In the genomic region with DNA sequence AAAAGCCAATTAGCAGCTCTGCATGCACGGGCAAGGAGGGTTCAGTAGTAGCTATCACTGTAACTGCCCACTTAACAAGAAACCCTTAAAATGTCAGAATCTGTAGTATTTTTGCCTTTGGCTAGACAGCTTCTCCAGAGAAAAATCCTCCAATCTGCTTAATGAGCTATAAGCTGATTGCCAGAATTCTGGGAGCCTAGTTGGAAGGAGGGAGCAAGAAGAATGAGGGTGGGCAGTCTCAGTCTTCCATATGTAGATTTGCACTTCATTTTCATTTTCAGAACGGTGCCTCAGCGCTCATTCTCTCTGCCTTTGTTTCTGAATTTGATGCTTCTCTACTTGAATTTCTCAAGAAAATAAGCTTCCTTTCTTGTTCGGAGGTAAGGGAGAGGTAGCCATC, we compare ENCODE assay signal across 19 cellular contexts.
"Had no signal": no experiment of that assay in that cellular context is flagged by ENCODE, and none has a peak within 500 bp of the region (broad histone marks: within the 10 kb centered on the region; RNA-seq: fewer than 3 reads in every experiment).

No MANE protein-coding gene starts in this region.

- H3K4me1 Mint-ChIP-seq: neural progenitor cell had no signal

- H3K9me3 Mint-ChIP-seq: activated naive CD4-positive, alpha-beta T cell treated with anti-CD3 and anti-CD28 coated beads for 36 hours; activated T-helper 2 cell treated with anti-CD3 and anti-CD28 coated beads, Interferon-gamma antibody, Interleukin-2, Interleukin-4, amounts not matched to agents 10 μg/mL and 5 μg/mL and 100 μg/mL, durations not matched to agents 14 hours and 24 hours and 36 hours; naive thymus-derived CD4-positive, alpha-beta T cell; neural progenitor cell had no signal

- H3K4me1 ChIP-seq: lower lobe of right lung, neural progenitor cell, spleen, testis, uterus had no signal

- FAIRE-seq: kidney had no signal

- H3K27ac ChIP-seq: lower lobe of right lung, neural progenitor cell, spleen, testis, uterus, VCaP had no signal

- H3K9ac ChIP-seq: neural progenitor cell had no signal

- H3K27me3 ChIP-seq: neural progenitor cell, testis, uterus had no signal

- H3K4me3 ChIP-seq: lower lobe of right lung, neural progenitor cell, spleen, testis, uterus had no signal

- ATAC-seq: activated CD8-positive, alpha-beta T cell treated with anti-CD3 and anti-CD28 coated beads, Interleukin-2, amount 10 ng/mL, durations not matched to agents 7 days and 5 days; lower lobe of right lung; naive thymus-derived CD4-positive, alpha-beta T cell had no signal

- DNase-seq: activated CD4-positive, alpha-beta T cell treated with anti-CD3 and anti-CD28 coated beads for 1 hour; activated CD4-positive, alpha-beta T cell treated with anti-CD3 and anti-CD28 coated beads, Interleukin-2, amount 50 U/mL, for 1 hour; activated CD8-positive, alpha-beta T cell treated with anti-CD3 and anti-CD28 coated beads, Interleukin-2, amount 10 ng/mL, durations not matched to agents 7 days and 5 days; activated naive CD4-positive, alpha-beta T cell treated with anti-CD3 and anti-CD28 coated beads for 36 hours; activated T-cell treated with anti-CD3 and anti-CD28 coated beads, Interleukin-2, amount 50 U/mL, for 1 hour; amygdala; effector CD4-positive, alpha-beta T cell; foreskin fibroblast; kidney; lower lobe of right lung; naive thymus-derived CD4-positive, alpha-beta T cell; spleen; stimulated activated CD4-positive, alpha-beta T cell treated with anti-CD3 and anti-CD28 coated beads, Interleukin-4, amount 100 ng/mL, for 1 hour; stimulated activated naive CD4-positive, alpha-beta T cell; testis; uterus had no signal

- H3K27ac Mint-ChIP-seq: activated CD8-positive, alpha-beta T cell treated with anti-CD3 and anti-CD28 coated beads, Interleukin-2, amount 10 ng/mL, durations not matched to agents 7 days and 5 days; activated naive CD4-positive, alpha-beta T cell treated with anti-CD3 and anti-CD28 coated beads for 36 hours; activated T-helper 2 cell treated with anti-CD3 and anti-CD28 coated beads, Interferon-gamma antibody, Interleukin-2, Interleukin-4, amounts not matched to agents 10 μg/mL and 5 μg/mL and 100 μg/mL, durations not matched to agents 14 hours and 24 hours and 36 hours; naive thymus-derived CD4-positive, alpha-beta T cell; neural progenitor cell had no signal

- H3K36me3 ChIP-seq: lower lobe of right lung, neural progenitor cell, uterus had no signal

- H2AFZ ChIP-seq: neural progenitor cell had no signal

- H3K4me2 ChIP-seq: neural progenitor cell had no signal

- H3K9me3 ChIP-seq: lower lobe of right lung, spleen, testis, uterus had no signal

- H3K4me3 Mint-ChIP-seq: activated CD8-positive, alpha-beta T cell treated with anti-CD3 and anti-CD28 coated beads, Interleukin-2, amount 10 ng/mL, durations not matched to agents 7 days and 5 days; activated naive CD4-positive, alpha-beta T cell treated with anti-CD3 and anti-CD28 coated beads for 36 hours; naive thymus-derived CD4-positive, alpha-beta T cell; neural progenitor cell had no signal
